In genomic region chr7:2583798-2584580, GRCh38 we compare ENCODE assay signal across 23 cellular contexts. TPM values are rescaled to one million over a fixed set of nuclear protein-coding genes. Genes with fewer than 3 reads are reported as not detected.
DNase-seq lines count a peak whose midpoint lies in the region; ATAC-seq, FAIRE-seq and TF ChIP-seq lines count a peak whose summit lies in the region.
"Had no signal": no experiment of that assay in that cellular context is flagged by ENCODE, and none has a peak within 500 bp of the region (broad histone marks: within the 10 kb centered on the region; RNA-seq: fewer than 3 reads in every experiment).

No MANE protein-coding gene starts in this region.

- CTCF ChIA-PET in WTC11 (lab: Charles Lee), result interaction anchor here (0.6 to 2.2 kb wide), 4 partner anchors 10 to 214 kb away, joined by 3 to 7 read pairs (median 6); no protein-coding TSS in a partner anchor

- DNase-seq in WTC11 (ENCODE audit: low spot score), result no peak
- DNase-seq in kidney, result peak; percentile 26
- DNase-seq in osteoblast (ENCODE audit: insufficient read length, low spot score, missing footprints), result peak; percentile 79
- no peak for DNase-seq in esophagus muscularis mucosa (ENCODE audit: extremely low spot score)
- DNase-seq: ACHN; BE2C; C1 segment of cervical spinal cord; CD4-positive, CD25-positive, alpha-beta regulatory T cell; CD8-positive, alpha-beta memory T cell; COR-L47; DMS 273 treated with DMSO at 0.1 percent for 48 hours; DMS53; DND-41; EL; HCEC 1CT; IMR-90 had no signal

- H3K9me3 ChIP-seq in kidney (ENCODE audit: control insufficient read depth in 1 of 2, low read length in 2 of 2) (no peaks in the 10 kb centered on the region), osteoblast (ENCODE audit: low read depth, low read length) (no peaks in the 10 kb centered on the region), esophagus muscularis mucosa (no peaks in the 10 kb centered on the region)
- H3K9me3 ChIP-seq: BE2C had no signal

- FAIRE-seq in kidney (lab: Jason Lieb, UNC), result no peak
- FAIRE-seq: A204.1, GM12878, H54, HTR-8/SVneo had no signal

- no peak for ATAC-seq in WTC11
- no peak for ATAC-seq in GM21528 (IDR thresholded peaks at IDR 0.05; ENCODE audit: low FRiP score, unreplicated experiment)
- ATAC-seq in HG02798 (IDR thresholded peaks at IDR 0.05; ENCODE audit: poor library complexity, unreplicated experiment), result no peak
- ATAC-seq: GM12878, GM23338 had no signal

- no peaks in the 10 kb centered on the region for H3K9me3 Mint-ChIP-seq in WTC11
- H3K9me3 Mint-ChIP-seq: CD4-positive, CD25-positive, alpha-beta regulatory T cell; CD8-positive, alpha-beta memory T cell; GM23338 had no signal

- H3K27me3 Mint-ChIP-seq in WTC11 (ENCODE audit: low read depth), result no peaks in the 10 kb centered on the region
- H3K27me3 Mint-ChIP-seq: CD4-positive, CD25-positive, alpha-beta regulatory T cell; CD8-positive, alpha-beta memory T cell had no signal

- H4K20me1 ChIP-seq in osteoblast (ENCODE audit: insufficient read depth, low read length), result no peaks in the 10 kb centered on the region

- no peak overlapping the region for H3K4me2 ChIP-seq in osteoblast (ENCODE audit: insufficient read depth, low read length)
- H3K4me2 ChIP-seq: GM23338 had no signal

- H2AFZ ChIP-seq in osteoblast (ENCODE audit: low read length), result no peak overlapping the region
- H2AFZ ChIP-seq: GM23338 had no signal

- no peak overlapping the region for H3K27ac ChIP-seq in kidney (ENCODE audit: low read depth in 2 of 2, low read length in 2 of 2)
- no peak overlapping the region for H3K27ac ChIP-seq in osteoblast (ENCODE audit: low read depth, low read length)
- H3K27ac ChIP-seq in esophagus muscularis mucosa (replicated peaks in 1 of 4), result no peak overlapping the region

- peaks cover 16% of the 10 kb centered on the region for H3K4me1 Mint-ChIP-seq in WTC11
- H3K4me1 Mint-ChIP-seq: CD4-positive, CD25-positive, alpha-beta regulatory T cell; CD8-positive, alpha-beta memory T cell had no signal

- H3K4me3 Mint-ChIP-seq in WTC11, result no peak overlapping the region
- H3K4me3 Mint-ChIP-seq: CD4-positive, CD25-positive, alpha-beta regulatory T cell; CD8-positive, alpha-beta memory T cell; GM23338 had no signal

- no peak overlapping the region for H3K4me3 ChIP-seq in kidney (ENCODE audit: low read length in 2 of 2)
- H3K4me3 ChIP-seq in osteoblast (ENCODE audit: insufficient read depth, low read length), result no peak overlapping the region
- H3K4me3 ChIP-seq in esophagus muscularis mucosa, result no peak overlapping the region
- H3K4me3 ChIP-seq: GM12878, GM23338 had no signal

- no peak overlapping the region for H3K9ac ChIP-seq in kidney (ENCODE audit: low read length in 2 of 2)

- WGBS in esophagus muscularis mucosa, result 95% methylated on average over 26 of the region's 54 CpGs

- no peaks in the 10 kb centered on the region for H3K4me1 ChIP-seq in kidney (ENCODE audit: control insufficient read depth in 1 of 2, insufficient read depth in 1 of 2, low read depth in 1 of 2, low read length in 2 of 2)
- no peaks in the 10 kb centered on the region for H3K4me1 ChIP-seq in osteoblast (ENCODE audit: insufficient read depth, low read length)
- H3K4me1 ChIP-seq in esophagus muscularis mucosa, result no peaks in the 10 kb centered on the region
- H3K4me1 ChIP-seq: BE2C had no signal

- H3K27me3 ChIP-seq in osteoblast (ENCODE audit: insufficient read depth, low read length) (no peaks in the 10 kb centered on the region), esophagus muscularis mucosa (no peaks in the 10 kb centered on the region)
- H3K27me3 ChIP-seq: BE2C had no signal

- TF ChIP-seq CTCF in WTC11 (IDR thresholded peaks at IDR 0.05), result no peak
- no peak for TF ChIP-seq CTCF in kidney (IDR thresholded peaks at IDR 0.05; ENCODE audit: borderline replicate concordance, extremely low read depth, insufficient read depth)
- no peak for TF ChIP-seq CTCF in osteoblast (IDR thresholded peaks at IDR 0.05; ENCODE audit: extremely low read depth, low read depth, low read length)
- TF ChIP-seq CTCF in esophagus muscularis mucosa (IDR thresholded peaks at IDR 0.05), result no peak

- H3K36me3 ChIP-seq in kidney (ENCODE audit: control insufficient read depth in 1 of 2, insufficient read depth in 2 of 2, low read length in 2 of 2), result peaks cover 5 to 6% of the 10 kb centered on the region in 2 donors
- H3K36me3 ChIP-seq in osteoblast (ENCODE audit: insufficient read depth, low read length), result peaks cover 19% of the 10 kb centered on the region
- peaks cover 13 to 67% (median 55%) of the 10 kb centered on the region in 4 donors for H3K36me3 ChIP-seq in esophagus muscularis mucosa

- 0 out of 2 replicates have a peak, but pooled peaks cover 3% of the 10 kb centered on the region for H3K36me3 Mint-ChIP-seq in WTC11

- intact Hi-C loops in kidney (cut with DNase I) (no loop called here), esophagus muscularis mucosa (cut with DNase I) (no loop called here)

- peak overlapping the region; percentile 72; the same call in 1 of the 2 replicates for H3K27ac Mint-ChIP-seq in WTC11
- H3K27ac Mint-ChIP-seq: GM23338 had no signal

- TF ChIP-seq POLR2A in esophagus muscularis mucosa (IDR thresholded peaks at IDR 0.05; ENCODE audit: low read depth), result no peak

- POLR2A ChIA-PET in WTC11 (lab: Charles Lee), result no interaction called here

- TF ChIP-seq EP300 in esophagus muscularis mucosa (IDR thresholded peaks at IDR 0.05), result no peak

- no peaks in the 10 kb centered on the region for H3K79me2 ChIP-seq in osteoblast (ENCODE audit: insufficient read depth, low read length)

TF ChIP-seq in WTC11, 78 proteins besides CTCF, POLR2A, EP300 and RAD21 (continues in another document):
- TF ChIP-seq ETV6 (CRISPR knock-in tag; IDR thresholded peaks at IDR 0.05) (no peak), FOXP1 (CRISPR knock-in tag; IDR thresholded peaks at IDR 0.05; ENCODE audit: borderline replicate concordance) (no peak), SP1 (CRISPR knock-in tag; conservative IDR thresholded peaks at IDR 0.05) (no peak), ZNF232 (CRISPR knock-in tag; IDR thresholded peaks at IDR 0.05) (no peak), ELF4 (CRISPR knock-in tag; IDR thresholded peaks at IDR 0.05; ENCODE audit: low read depth) (no peak), E2F1 (CRISPR knock-in tag; IDR thresholded peaks at IDR 0.05) (no peak), NFATC4 (CRISPR knock-in tag; IDR thresholded peaks at IDR 0.05) (no peak), ERG (CRISPR knock-in tag; IDR thresholded peaks at IDR 0.05) (no peak), ZBTB21 (CRISPR knock-in tag; IDR thresholded peaks at IDR 0.05; ENCODE audit: borderline replicate concordance) (no peak), NR3C1 (CRISPR knock-in tag; conservative IDR thresholded peaks at IDR 0.05; ENCODE audit: low read depth) (no peak), HMGA2 (CRISPR knock-in tag; IDR thresholded peaks at IDR 0.05) (no peak), EMX1 (CRISPR knock-in tag; IDR thresholded peaks at IDR 0.05) (no peak), NFYB (CRISPR knock-in tag; conservative IDR thresholded peaks at IDR 0.05; ENCODE audit: low read depth) (no peak)
- TF ChIP-seq, protein P1, sequence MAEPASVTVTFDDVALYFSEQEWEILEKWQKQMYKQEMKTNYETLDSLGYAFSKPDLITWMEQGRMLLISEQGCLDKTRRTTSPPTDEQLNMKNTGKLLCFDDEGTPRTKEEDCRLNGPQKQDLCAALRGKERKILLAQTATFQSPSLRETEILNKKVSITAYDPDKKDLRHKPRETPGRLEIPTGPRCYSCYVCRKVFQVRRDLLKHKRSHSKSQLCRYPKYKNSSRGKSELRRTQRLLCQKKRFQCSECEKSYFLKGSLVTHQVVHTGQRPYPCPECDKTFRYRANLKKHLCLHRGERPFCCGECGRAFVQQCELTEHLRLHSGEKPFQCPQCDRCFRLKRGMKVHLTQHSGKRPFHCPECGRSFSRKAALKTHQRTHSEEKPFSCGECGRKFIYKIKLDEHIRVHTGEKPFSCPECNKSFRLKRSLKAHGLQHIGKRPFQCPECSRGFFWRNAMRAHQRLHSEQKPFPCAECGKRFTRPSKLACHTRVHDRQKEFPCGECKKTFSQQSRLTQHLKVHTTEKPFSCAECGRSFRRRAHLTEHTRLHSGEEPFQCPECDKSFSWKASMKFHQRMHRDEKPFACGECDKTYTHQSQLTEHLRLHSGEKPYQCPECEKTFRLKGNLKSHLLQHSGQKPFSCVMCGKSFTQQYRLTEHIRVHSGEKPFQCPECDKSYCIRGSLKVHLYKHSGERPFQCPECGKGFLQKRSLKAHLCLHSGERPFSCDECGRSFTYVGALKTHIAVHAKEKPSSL (CRISPR knock-in tag; conservative IDR thresholded peaks at IDR 0.05), result no peak

RNA-seq across cellular contexts. Expression of gene IQCE, which starts 25.2 kb away (rescaled TPM):
- 4.4 to 4.7 TPM (median 4.6 TPM) in 3 replicates for total RNA-seq in WTC11 (2021)
- 27.8 TPM for total RNA-seq in kidney
- 6.1 TPM for polyA plus RNA-seq in kidney (ENCODE audit: insufficient read depth, low read depth, low replicate concordance)
- 15.3 and 18.8 TPM in 2 replicates for total RNA-seq in osteoblast
- total RNA-seq in esophagus muscularis mucosa, result 10 to 100 TPM; 13.0 to 22.4 (median 18.0) TPM

RNA-seq across cellular contexts. Expression of gene BRAT1, which starts 28.7 kb away (rescaled TPM):
- total RNA-seq in WTC11 (2021) (44.0 to 50.0 TPM (median 46.1 TPM) in 3 replicates), kidney (23.7 TPM), osteoblast (23.9 and 28.2 TPM in 2 replicates), esophagus muscularis mucosa (10 to 100 TPM; 22.0 to 43.8 (median 32.7) TPM)
- polyA plus RNA-seq in kidney (ENCODE audit: insufficient read depth, low read depth, low replicate concordance), result 18.7 TPM

RNA-seq across cellular contexts. Expression of gene TTYH3, which starts 47.8 kb away (rescaled TPM):
- total RNA-seq in WTC11 (2021) (178 to 190 TPM (median 181 TPM) in 3 replicates), kidney (55.0 TPM), osteoblast (28.3 and 29.0 TPM in 2 replicates), esophagus muscularis mucosa (10 to 100 TPM; 17.4 to 25.7 (median 20.2) TPM)
- 22.5 TPM for polyA plus RNA-seq in kidney (ENCODE audit: insufficient read depth, low read depth, low replicate concordance)

Comparison
In these comparisons a context has a peak if more than half of its experiments do, and no peak if none do; other contexts are left out.
1. DNase-seq: peak in kidney (single experiment) and osteoblast (single experiment); none in WTC11 (single experiment) and esophagus muscularis mucosa (single experiment).